9 cellular contexts compared by ENCODE assay signal in the genomic region with DNA sequence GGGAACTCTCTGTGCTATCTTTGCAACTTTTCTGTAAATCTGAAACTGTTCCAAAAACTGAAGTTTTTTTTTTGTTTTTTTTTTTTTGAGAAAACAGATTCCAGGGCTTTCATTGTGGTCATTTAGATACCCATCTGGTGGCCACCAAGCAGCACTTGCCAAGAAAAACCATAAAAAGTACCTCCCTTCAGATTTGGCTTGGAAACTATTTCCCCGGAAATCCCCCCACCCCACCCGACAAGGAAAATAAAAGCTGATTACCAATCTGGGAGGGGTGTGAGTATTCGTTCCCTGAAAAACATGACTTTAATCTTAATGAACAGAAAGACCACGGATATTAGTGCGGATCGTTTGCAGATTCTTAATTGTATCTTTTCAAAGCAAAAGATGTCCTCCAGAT. TPM values are rescaled to one million over a fixed set of nuclear protein-coding genes. Genes with fewer than 3 reads are reported as not detected.
A peak's percentile ranks its signal among the peaks of the same experiment; 100 is the strongest.
DNase-seq lines count a peak whose midpoint lies in the region; ATAC-seq and TF ChIP-seq lines count a peak whose summit lies in the region.
"Had no signal": no experiment of that assay in that cellular context is flagged by ENCODE, and none has a peak within 500 bp of the region (broad histone marks: within the 10 kb centered on the region; RNA-seq: fewer than 3 reads in every experiment).

No MANE protein-coding gene starts in this region.

- H3K27me3 ChIP-seq in layer of hippocampus (ENCODE audit: control insufficient read depth, insufficient read depth, low read length): peaks cover 4% of the 10 kb centered on the region
- no peaks in the 10 kb centered on the region for H3K27me3 ChIP-seq in suprapubic skin

- CTCF ChIA-PET in activated naive CD4-positive, alpha-beta T cell treated with anti-CD3 and anti-CD28 coated beads for 36 hours (lab: Charles Lee): interaction anchor here (0.6 to 3.0 kb wide), 8 partner anchors 9 to 122 kb away, joined by 3 to 16 read pairs (median 4); no protein-coding TSS in a partner anchor
- CTCF ChIA-PET in activated CD4-positive, alpha-beta memory T cell treated with anti-CD3 and anti-CD28 coated beads, Interleukin-2, amount 10 ng/mL, durations not matched to agents 7 days and 5 days (lab: Charles Lee): interaction anchor here (1.2 to 3.1 kb wide), 7 partner anchors 8 to 155 kb away, joined by 3 to 27 read pairs (median 7); no protein-coding TSS in a partner anchor

- WGBS in suprapubic skin: 20% methylated on average over 6 of the region's 6 CpGs

- peaks cover 50% of the 10 kb centered on the region for H3K4me1 Mint-ChIP-seq in activated naive CD4-positive, alpha-beta T cell treated with anti-CD3 and anti-CD28 coated beads for 36 hours (ENCODE audit: low read depth)
- H3K4me1 Mint-ChIP-seq in activated CD4-positive, alpha-beta memory T cell treated with anti-CD3 and anti-CD28 coated beads, Interleukin-2, amount 10 ng/mL, durations not matched to agents 7 days and 5 days: peaks cover 61% of the 10 kb centered on the region

- peak overlapping the region; percentile 41 for H3K27ac ChIP-seq in layer of hippocampus (ENCODE audit: low read depth, low read length)
- H3K27ac ChIP-seq in suprapubic skin: peak overlapping the region; percentile 80

- no peaks in the 10 kb centered on the region for H3K9me3 Mint-ChIP-seq in activated naive CD4-positive, alpha-beta T cell treated with anti-CD3 and anti-CD28 coated beads for 36 hours
- H3K9me3 Mint-ChIP-seq in activated CD4-positive, alpha-beta memory T cell treated with anti-CD3 and anti-CD28 coated beads, Interleukin-2, amount 10 ng/mL, durations not matched to agents 7 days and 5 days: no peaks in the 10 kb centered on the region

- H3K36me3 ChIP-seq in suprapubic skin: no peaks in the 10 kb centered on the region

- no peak for TF ChIP-seq CTCF in suprapubic skin (IDR thresholded peaks at IDR 0.05)

- intact Hi-C loops in activated naive CD4-positive, alpha-beta T cell treated with anti-CD3 and anti-CD28 coated beads for 36 hours (cut with micrococcal nuclease): loop anchor here (2.0 kb wide), 1 partner anchor 118 kb away; no protein-coding TSS in a partner anchor

- H3K4me3 Mint-ChIP-seq in activated naive CD4-positive, alpha-beta T cell treated with anti-CD3 and anti-CD28 coated beads for 36 hours: peak overlapping the region; percentile 96
- peak overlapping the region; percentile 99 for H3K4me3 Mint-ChIP-seq in activated CD4-positive, alpha-beta memory T cell treated with anti-CD3 and anti-CD28 coated beads, Interleukin-2, amount 10 ng/mL, durations not matched to agents 7 days and 5 days

- H3K27me3 Mint-ChIP-seq in activated naive CD4-positive, alpha-beta T cell treated with anti-CD3 and anti-CD28 coated beads for 36 hours (ENCODE audit: low read depth): no peaks in the 10 kb centered on the region
- peaks cover 22% of the 10 kb centered on the region for H3K27me3 Mint-ChIP-seq in activated CD4-positive, alpha-beta memory T cell treated with anti-CD3 and anti-CD28 coated beads, Interleukin-2, amount 10 ng/mL, durations not matched to agents 7 days and 5 days

- H3K4me1 ChIP-seq in suprapubic skin: peaks cover 41% of the 10 kb centered on the region

- no peaks in the 10 kb centered on the region for H3K9me3 ChIP-seq in suprapubic skin

- ATAC-seq in HG02981 (IDR thresholded peaks at IDR 0.05; ENCODE audit: unreplicated experiment) (no peak), HG02571 (IDR thresholded peaks at IDR 0.05; ENCODE audit: unreplicated experiment) (no peak)

- no peak for DNase-seq in activated naive CD4-positive, alpha-beta T cell treated with anti-CD3 and anti-CD28 coated beads for 36 hours
- no peak for DNase-seq in activated naive CD4-positive, alpha-beta T cell treated with anti-CD3 and anti-CD28 coated beads, Interleukin-2, amount 50 U/mL, for 16 hours
- DNase-seq in activated CD4-positive, alpha-beta memory T cell treated with anti-CD3 and anti-CD28 coated beads, Interleukin-2, amount 10 ng/mL, durations not matched to agents 7 days and 5 days: no peak
- peak in 1 of 2 donors; percentile 15 for DNase-seq in suprapubic skin (ENCODE audit: low spot score in 2 of 2)
- DNase-seq in DMS53 (lab: John Stamatoyannopoulos, UW): no peak
- DNase-seq: NCI-H1694 had no signal

- H3K36me3 Mint-ChIP-seq in activated naive CD4-positive, alpha-beta T cell treated with anti-CD3 and anti-CD28 coated beads for 36 hours (ENCODE audit: low read depth): peaks cover 14% of the 10 kb centered on the region
- peaks cover 55% of the 10 kb centered on the region for H3K36me3 Mint-ChIP-seq in activated CD4-positive, alpha-beta memory T cell treated with anti-CD3 and anti-CD28 coated beads, Interleukin-2, amount 10 ng/mL, durations not matched to agents 7 days and 5 days (ENCODE audit: low read depth)

- POLR2A ChIA-PET in activated CD4-positive, alpha-beta memory T cell treated with anti-CD3 and anti-CD28 coated beads, Interleukin-2, amount 10 ng/mL, durations not matched to agents 7 days and 5 days (lab: Charles Lee): interaction anchor here (0.6 to 5.4 kb wide), 13 partner anchors 9 to 154 kb away, joined by 3 to 56 read pairs (median 16); no protein-coding TSS in a partner anchor

- peak overlapping the region; percentile 53 for H3K4me3 ChIP-seq in suprapubic skin

- TF ChIP-seq POLR2A in suprapubic skin (IDR thresholded peaks at IDR 0.05): no peak

- TF ChIP-seq EP300 in suprapubic skin (IDR thresholded peaks at IDR 0.05): no peak

- H3K27ac Mint-ChIP-seq in activated naive CD4-positive, alpha-beta T cell treated with anti-CD3 and anti-CD28 coated beads for 36 hours: peak overlapping the region; percentile 98
- peak overlapping the region; percentile 99 for H3K27ac Mint-ChIP-seq in activated CD4-positive, alpha-beta memory T cell treated with anti-CD3 and anti-CD28 coated beads, Interleukin-2, amount 10 ng/mL, durations not matched to agents 7 days and 5 days

RNA-seq across cellular contexts. Expression of a gene that starts 1.9 kb away (rescaled TPM):
- 10 to 100 TPM; 15.7 to 17.4 TPM for total RNA-seq in activated naive CD4-positive, alpha-beta T cell treated with anti-CD3 and anti-CD28 coated beads for 36 hours
- total RNA-seq in activated CD4-positive, alpha-beta memory T cell treated with anti-CD3 and anti-CD28 coated beads, Interleukin-2, amount 10 ng/mL, durations not matched to agents 7 days and 5 days: 10 to 100 TPM; 53.3 to 56.9 TPM
- 10 to 100 TPM in 2 of 4 donors, 1 to 10 TPM in 2; 5.4 to 15.7 (median 8.4) TPM for total RNA-seq in suprapubic skin
